ENCODE assay signal across 8 cellular contexts in the genomic region with DNA sequence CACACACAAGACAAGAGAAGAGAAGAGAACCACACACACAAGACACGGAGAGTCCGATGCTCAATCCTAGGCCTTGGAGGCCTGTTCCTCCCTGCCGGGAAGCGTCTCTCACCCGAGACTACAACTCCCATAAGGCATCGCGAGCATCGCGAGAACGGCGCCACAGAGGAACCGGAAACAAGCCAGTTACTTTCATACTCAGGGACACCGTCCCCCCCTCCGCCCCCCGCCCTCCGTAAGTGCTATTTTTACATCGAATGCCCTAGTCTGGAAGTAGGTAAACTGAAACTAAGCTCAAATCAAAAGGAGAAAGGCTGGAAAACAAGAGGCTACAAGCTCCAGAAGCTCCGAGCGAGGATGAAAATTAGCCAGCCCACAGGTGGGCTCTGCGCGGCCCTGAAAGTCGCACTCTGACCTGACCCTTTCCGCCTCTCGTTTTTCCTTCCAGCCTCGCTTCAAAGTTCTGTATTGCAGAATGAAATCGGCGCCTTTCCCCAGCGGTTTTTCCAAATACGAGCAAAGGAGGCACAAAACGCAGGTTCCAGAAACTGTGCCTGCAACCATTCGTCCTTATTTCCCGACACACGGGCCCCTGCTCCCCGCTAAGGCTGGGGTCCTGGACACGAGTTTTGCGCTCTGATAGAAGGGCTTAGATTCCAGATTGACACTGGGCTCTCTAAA. TPM values are rescaled to one million over a fixed set of nuclear protein-coding genes. Genes with fewer than 3 reads are reported as not detected.
DNase-seq lines count a peak whose midpoint lies in the region; TF ChIP-seq lines count a peak whose summit lies in the region.

No MANE protein-coding gene starts in this region.

- peak; percentile 11; the same call in 1 of the 2 replicates for TF ChIP-seq CTCF in HFFc6 (IDR thresholded peaks at IDR 0.05)

- peak overlapping the region; percentile 96 for H3K27ac Mint-ChIP-seq in HFFc6

- peak overlapping the region; percentile 94 for H3K4me3 Mint-ChIP-seq in HFFc6

- in situ Hi-C loops in SK-MEL-5 (cut with HindIII; ENCODE audit: low pct_unique_long_range_greater_than_20kb, low sequenced_read_pairs): no loop called here

- no peaks in the 10 kb centered on the region for H3K9me3 Mint-ChIP-seq in HFFc6

- peaks cover 17% of the 10 kb centered on the region; the same call in 1 of the 2 replicates for H3K4me1 Mint-ChIP-seq in HFFc6 (ENCODE audit: low read depth)

- DNase-seq in GM04504 (ENCODE audit: low read depth): peak; percentile 84
- DNase-seq in HFFc6: peak; percentile 93
- DNase-seq in NAMALWA (ENCODE audit: low spot score): peak; percentile 96
- peak; percentile 91 for DNase-seq in SK-MEL-5 (ENCODE audit: low read depth, low spot score)
- peak; percentile 92 for DNase-seq in activated naive CD4-positive, alpha-beta T cell treated with anti-CD3 and anti-CD28 coated beads, Interleukin-2, amount 50 U/mL, for 16 hours
- peak; percentile 93 for DNase-seq in glomerular visceral epithelial cell (ENCODE audit: extremely low spot score)
- peak; percentile 92 for DNase-seq in occipital lobe (lab: John Stamatoyannopoulos, UW)

- peak overlapping the region; percentile 97 for H3K27ac ChIP-seq in temporal lobe (ENCODE audit: low read depth, low read length)

- H3K27me3 Mint-ChIP-seq in HFFc6 (ENCODE audit: insufficient read depth): 0 out of 2 replicates have a peak, but pooled peaks cover 1% of the 10 kb centered on the region

- H3K36me3 Mint-ChIP-seq in HFFc6 (ENCODE audit: low read depth): no peaks in the 10 kb centered on the region

RNA-seq across cellular contexts. Expression of gene DNAJC12, which starts 11.5 kb away (rescaled TPM):
- under 1 TPM in 5 of 6 experiments, not detected in 1; 0.20 to 0.47 (median 0.33) TPM for total RNA-seq in HFFc6 (2021; fragmentation: NEBNext Ultra II Directional; extraction: Animal tissue kit (Norgen Biotek cat#: 25700))
- total RNA-seq in SK-MEL-5 (2014; rRNA removed; shearing (Covaris generic)): 37.1 and 42.8 TPM in 2 replicates
- 21.2 and 24.0 TPM in 2 replicates for polyA plus RNA-seq in SK-MEL-5 (2015; cell fraction: cytosol; rRNA removed)
- polyA plus RNA-seq in SK-MEL-5 (2015; cell fraction: nucleus; rRNA removed): 3.9 and 10.8 TPM in 2 replicates
- total RNA-seq in occipital lobe (1.7 TPM), temporal lobe (3.9 TPM)

RNA-seq across cellular contexts. Expression of gene SIRT1, which starts 35.0 kb away (rescaled TPM):
- total RNA-seq in HFFc6 (2021; fragmentation: NEBNext Ultra II Directional; extraction: Animal tissue kit (Norgen Biotek cat#: 25700)): 10 to 100 TPM in 5 of 6 experiments, 1 to 10 TPM in 1; 9.8 to 12.9 (median 11.7) TPM
- 10.9 and 13.7 TPM in 2 replicates for total RNA-seq in SK-MEL-5 (2014; rRNA removed; shearing (Covaris generic))
- polyA plus RNA-seq in SK-MEL-5 (2015; cell fraction: cytosol; rRNA removed): 8.3 and 14.6 TPM in 2 replicates
- polyA plus RNA-seq in SK-MEL-5 (2015; cell fraction: nucleus; rRNA removed): 6.6 and 14.0 TPM in 2 replicates
- total RNA-seq in occipital lobe (43.7 TPM), temporal lobe (40.6 TPM)

Comparison
In these comparisons a context has a peak if more than half of its experiments do, and no peak if none do; other contexts are left out.
1. Peak in every context shown above with its lines: DNase-seq and H3K27ac ChIP-seq.